1 cellular context compared by ENCODE assay signal in the genomic region with DNA sequence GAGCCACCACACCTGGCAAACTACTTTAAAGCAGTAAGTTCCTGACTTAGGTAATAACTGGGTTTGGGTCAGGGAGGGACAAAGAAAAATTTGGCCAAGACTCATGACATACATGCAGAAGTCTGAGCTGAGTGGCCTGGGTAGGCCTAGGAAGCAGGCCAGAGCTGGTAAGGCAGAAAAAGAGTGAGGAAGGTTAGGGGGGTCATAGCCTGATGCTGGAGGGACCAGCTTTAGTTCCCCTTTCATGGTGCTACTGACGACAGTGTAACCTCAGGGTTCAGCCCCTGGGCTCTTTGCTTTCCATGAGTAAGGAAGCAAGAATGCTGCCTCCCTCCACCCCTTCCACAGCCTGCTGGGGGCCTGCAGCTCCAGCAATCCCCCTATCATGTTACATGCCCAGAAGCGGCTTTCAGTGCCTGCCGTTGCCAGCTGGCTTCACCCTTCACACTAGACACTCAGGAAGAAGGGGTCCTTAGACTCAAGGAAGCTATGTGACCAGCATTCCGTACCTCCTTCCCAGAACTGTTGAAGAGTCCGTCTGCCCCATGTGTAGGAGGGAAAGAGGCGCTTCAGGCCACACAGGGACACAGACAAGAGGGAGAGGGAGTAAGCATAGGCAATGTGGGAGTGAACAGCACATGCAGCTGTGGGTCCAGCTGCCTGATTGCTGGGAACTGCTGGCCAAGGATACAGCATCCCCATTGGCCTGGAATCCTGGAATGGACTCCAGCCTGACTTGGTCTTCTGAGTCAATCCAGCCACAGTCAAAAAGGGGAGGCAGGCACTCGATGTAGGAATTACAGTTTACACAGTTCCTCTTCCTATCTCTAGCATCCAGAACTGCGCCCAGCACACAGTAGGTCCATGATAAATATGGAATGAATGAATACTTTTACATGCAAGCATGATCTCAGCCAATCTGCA.
TF ChIP-seq lines count a peak whose summit lies in the region.

No MANE protein-coding gene starts in this region.

TF ChIP-seq in HEK293, 187 proteins besides CTCF, POLR2A, EP300 and RAD21 (continued from another document):
- TF ChIP-seq, protein P1, sequence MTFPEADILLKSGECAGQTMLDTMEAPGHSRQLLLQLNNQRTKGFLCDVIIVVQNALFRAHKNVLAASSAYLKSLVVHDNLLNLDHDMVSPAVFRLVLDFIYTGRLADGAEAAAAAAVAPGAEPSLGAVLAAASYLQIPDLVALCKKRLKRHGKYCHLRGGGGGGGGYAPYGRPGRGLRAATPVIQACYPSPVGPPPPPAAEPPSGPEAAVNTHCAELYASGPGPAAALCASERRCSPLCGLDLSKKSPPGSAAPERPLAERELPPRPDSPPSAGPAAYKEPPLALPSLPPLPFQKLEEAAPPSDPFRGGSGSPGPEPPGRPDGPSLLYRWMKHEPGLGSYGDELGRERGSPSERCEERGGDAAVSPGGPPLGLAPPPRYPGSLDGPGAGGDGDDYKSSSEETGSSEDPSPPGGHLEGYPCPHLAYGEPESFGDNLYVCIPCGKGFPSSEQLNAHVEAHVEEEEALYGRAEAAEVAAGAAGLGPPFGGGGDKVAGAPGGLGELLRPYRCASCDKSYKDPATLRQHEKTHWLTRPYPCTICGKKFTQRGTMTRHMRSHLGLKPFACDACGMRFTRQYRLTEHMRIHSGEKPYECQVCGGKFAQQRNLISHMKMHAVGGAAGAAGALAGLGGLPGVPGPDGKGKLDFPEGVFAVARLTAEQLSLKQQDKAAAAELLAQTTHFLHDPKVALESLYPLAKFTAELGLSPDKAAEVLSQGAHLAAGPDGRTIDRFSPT (tag by site-specific recombination; IDR thresholded peaks at IDR 0.05): peak; percentile 86
- TF ChIP-seq ZNF248 (tag by site-specific recombination; IDR thresholded peaks at IDR 0.05) (no peak), ZNF768 (tag by site-specific recombination; IDR thresholded peaks at IDR 0.05) (no peak), ZNF155 (tag by site-specific recombination; IDR thresholded peaks at IDR 0.05) (no peak), KLF8 (tag by site-specific recombination; IDR thresholded peaks at IDR 0.05) (peak; percentile 68; the same call in 1 of the 2 replicates), ELK4 (IDR thresholded peaks at IDR 0.05; ENCODE audit: borderline replicate concordance, low read depth, low read length) (no peak), WT1 (tag by site-specific recombination; IDR thresholded peaks at IDR 0.05) (peak; percentile 92), ZBTB48 (tag by site-specific recombination; IDR thresholded peaks at IDR 0.05) (peak; percentile 82), ZNF223 (tag by site-specific recombination; IDR thresholded peaks at IDR 0.05) (no peak), HOXD13 (CRISPR knock-in tag; IDR thresholded peaks at IDR 0.05; ENCODE audit: borderline replicate concordance) (no peak), ZNF555 (tag by site-specific recombination; conservative IDR thresholded peaks at IDR 0.05) (no peak), MZF1 (tag by site-specific recombination; IDR thresholded peaks at IDR 0.05; ENCODE audit: borderline replicate concordance) (peak; percentile 66), ZNF792 (tag by site-specific recombination; IDR thresholded peaks at IDR 0.05) (no peak), ZNF366 (tag by site-specific recombination; conservative IDR thresholded peaks at IDR 0.05) (peak; percentile 68), ZNF549 (tag by site-specific recombination; IDR thresholded peaks at IDR 0.05) (no peak), ZNF324 (tag by site-specific recombination; IDR thresholded peaks at IDR 0.05) (no peak), ZFP69B (tag by site-specific recombination; IDR thresholded peaks at IDR 0.05) (peak; percentile 69; the same call in 1 of the 2 replicates), IKZF3 (tag by site-specific recombination; IDR thresholded peaks at IDR 0.05) (peak; percentile 54; the same call in 1 of the 2 replicates), ZNF600 (tag by site-specific recombination; IDR thresholded peaks at IDR 0.05) (peak; percentile 88), ZNF561 (tag by site-specific recombination; IDR thresholded peaks at IDR 0.05; ENCODE audit: borderline replicate concordance) (0 out of 2 replicates have a peak, but pooled peaks have one; percentile 52), KLF1 (tag by site-specific recombination; IDR thresholded peaks at IDR 0.05) (peak; percentile 70), ZNF391 (tag by site-specific recombination; IDR thresholded peaks at IDR 0.05; ENCODE audit: borderline replicate concordance, low read depth) (0 out of 2 replicates have a peak, but pooled peaks have one; percentile 14), YY1 (tag by site-specific recombination; IDR thresholded peaks at IDR 0.05) (no peak)
- TF ChIP-seq, protein P2, sequence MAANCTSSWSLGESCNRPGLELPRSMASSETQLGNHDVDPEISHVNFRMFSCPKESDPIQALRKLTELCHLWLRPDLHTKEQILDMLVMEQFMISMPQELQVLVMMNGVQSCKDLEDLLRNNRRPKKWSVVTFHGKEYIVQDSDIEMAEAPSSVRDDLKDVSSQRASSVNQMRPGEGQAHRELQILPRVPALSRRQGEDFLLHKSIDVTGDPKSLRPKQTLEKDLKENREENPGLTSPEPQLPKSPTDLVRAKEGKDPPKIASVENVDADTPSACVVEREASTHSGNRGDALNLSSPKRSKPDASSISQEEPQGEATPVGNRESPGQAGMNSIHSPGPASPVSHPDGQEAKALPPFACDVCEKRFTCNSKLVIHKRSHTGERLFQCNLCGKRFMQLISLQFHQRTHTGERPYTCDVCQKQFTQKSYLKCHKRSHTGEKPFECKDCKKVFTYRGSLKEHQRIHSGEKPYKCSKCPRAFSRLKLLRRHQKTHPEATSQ (tag by site-specific recombination; IDR thresholded peaks at IDR 0.05): no peak
- TF ChIP-seq, protein P3, sequence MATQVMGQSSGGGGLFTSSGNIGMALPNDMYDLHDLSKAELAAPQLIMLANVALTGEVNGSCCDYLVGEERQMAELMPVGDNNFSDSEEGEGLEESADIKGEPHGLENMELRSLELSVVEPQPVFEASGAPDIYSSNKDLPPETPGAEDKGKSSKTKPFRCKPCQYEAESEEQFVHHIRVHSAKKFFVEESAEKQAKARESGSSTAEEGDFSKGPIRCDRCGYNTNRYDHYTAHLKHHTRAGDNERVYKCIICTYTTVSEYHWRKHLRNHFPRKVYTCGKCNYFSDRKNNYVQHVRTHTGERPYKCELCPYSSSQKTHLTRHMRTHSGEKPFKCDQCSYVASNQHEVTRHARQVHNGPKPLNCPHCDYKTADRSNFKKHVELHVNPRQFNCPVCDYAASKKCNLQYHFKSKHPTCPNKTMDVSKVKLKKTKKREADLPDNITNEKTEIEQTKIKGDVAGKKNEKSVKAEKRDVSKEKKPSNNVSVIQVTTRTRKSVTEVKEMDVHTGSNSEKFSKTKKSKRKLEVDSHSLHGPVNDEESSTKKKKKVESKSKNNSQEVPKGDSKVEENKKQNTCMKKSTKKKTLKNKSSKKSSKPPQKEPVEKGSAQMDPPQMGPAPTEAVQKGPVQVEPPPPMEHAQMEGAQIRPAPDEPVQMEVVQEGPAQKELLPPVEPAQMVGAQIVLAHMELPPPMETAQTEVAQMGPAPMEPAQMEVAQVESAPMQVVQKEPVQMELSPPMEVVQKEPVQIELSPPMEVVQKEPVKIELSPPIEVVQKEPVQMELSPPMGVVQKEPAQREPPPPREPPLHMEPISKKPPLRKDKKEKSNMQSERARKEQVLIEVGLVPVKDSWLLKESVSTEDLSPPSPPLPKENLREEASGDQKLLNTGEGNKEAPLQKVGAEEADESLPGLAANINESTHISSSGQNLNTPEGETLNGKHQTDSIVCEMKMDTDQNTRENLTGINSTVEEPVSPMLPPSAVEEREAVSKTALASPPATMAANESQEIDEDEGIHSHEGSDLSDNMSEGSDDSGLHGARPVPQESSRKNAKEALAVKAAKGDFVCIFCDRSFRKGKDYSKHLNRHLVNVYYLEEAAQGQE (tag by site-specific recombination; IDR thresholded peaks at IDR 0.05): 0 out of 2 replicates have a peak, but pooled peaks have one; percentile 21
- TF ChIP-seq, protein P4, sequence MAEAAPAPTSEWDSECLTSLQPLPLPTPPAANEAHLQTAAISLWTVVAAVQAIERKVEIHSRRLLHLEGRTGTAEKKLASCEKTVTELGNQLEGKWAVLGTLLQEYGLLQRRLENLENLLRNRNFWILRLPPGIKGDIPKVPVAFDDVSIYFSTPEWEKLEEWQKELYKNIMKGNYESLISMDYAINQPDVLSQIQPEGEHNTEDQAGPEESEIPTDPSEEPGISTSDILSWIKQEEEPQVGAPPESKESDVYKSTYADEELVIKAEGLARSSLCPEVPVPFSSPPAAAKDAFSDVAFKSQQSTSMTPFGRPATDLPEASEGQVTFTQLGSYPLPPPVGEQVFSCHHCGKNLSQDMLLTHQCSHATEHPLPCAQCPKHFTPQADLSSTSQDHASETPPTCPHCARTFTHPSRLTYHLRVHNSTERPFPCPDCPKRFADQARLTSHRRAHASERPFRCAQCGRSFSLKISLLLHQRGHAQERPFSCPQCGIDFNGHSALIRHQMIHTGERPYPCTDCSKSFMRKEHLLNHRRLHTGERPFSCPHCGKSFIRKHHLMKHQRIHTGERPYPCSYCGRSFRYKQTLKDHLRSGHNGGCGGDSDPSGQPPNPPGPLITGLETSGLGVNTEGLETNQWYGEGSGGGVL (tag by site-specific recombination; IDR thresholded peaks at IDR 0.05): peak; percentile 57
- TF ChIP-seq, protein P5, sequence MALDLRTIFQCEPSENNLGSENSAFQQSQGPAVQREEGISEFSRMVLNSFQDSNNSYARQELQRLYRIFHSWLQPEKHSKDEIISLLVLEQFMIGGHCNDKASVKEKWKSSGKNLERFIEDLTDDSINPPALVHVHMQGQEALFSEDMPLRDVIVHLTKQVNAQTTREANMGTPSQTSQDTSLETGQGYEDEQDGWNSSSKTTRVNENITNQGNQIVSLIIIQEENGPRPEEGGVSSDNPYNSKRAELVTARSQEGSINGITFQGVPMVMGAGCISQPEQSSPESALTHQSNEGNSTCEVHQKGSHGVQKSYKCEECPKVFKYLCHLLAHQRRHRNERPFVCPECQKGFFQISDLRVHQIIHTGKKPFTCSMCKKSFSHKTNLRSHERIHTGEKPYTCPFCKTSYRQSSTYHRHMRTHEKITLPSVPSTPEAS (tag by site-specific recombination; IDR thresholded peaks at IDR 0.05): no peak
